Comparison of ENCODE assay signal across 21 cellular contexts in genomic region chr2:216991563-216991962, GRCh38.
DNase-seq lines count a peak whose midpoint lies in the region; ATAC-seq and TF ChIP-seq lines count a peak whose summit lies in the region.
"Had no signal": no experiment of that assay in that cellular context is flagged by ENCODE, and none has a peak within 500 bp of the region (broad histone marks: within the 10 kb centered on the region; RNA-seq: fewer than 3 reads in every experiment).

No MANE protein-coding gene starts in this region.

- intact Hi-C loops in IMR-90 (cut with micrococcal nuclease) (loop anchor here (5.0 kb wide), 1 partner anchor 294 kb away; the partner anchor contains the start of gene IGFBP5), psoas muscle (cut with DNase I) (no loop called here)

- H3K56ac ChIP-seq in IMR-90 (ENCODE audit: extremely low read depth, insufficient read depth, low read length): no peak overlapping the region

- DNase-seq in IMR-90 (peak; percentile 25), adipocyte (ENCODE audit: low read depth) (peak; percentile 72), fibroblast of the aortic adventitia (ENCODE audit: low read depth) (peak; percentile 35), psoas muscle (peak; percentile 47 to 80), activated gamma-delta T cell (lab: John Stamatoyannopoulos, UW) (no peak), NCI-H2029 (lab: John Stamatoyannopoulos, UW) (no peak)
- DNase-seq in effector memory CD8-positive, alpha-beta T cell: no peak
- DNase-seq: activated CD8-positive, alpha-beta T cell treated with anti-CD3 and anti-CD28 coated beads for 36 hours; activated naive CD8-positive, alpha-beta T cell treated with anti-CD3 and anti-CD28 coated beads for 36 hours; activated T-cell treated with anti-CD3 and anti-CD28 coated beads, Interleukin-2, amount 50 U/mL, for 72 hours; C1 segment of cervical spinal cord; DMS153; lower lobe of right lung; naive B cell; NCI-H1436; NCI-H345; stimulated activated CD4-positive, alpha-beta T cell treated with anti-CD3 and anti-CD28 coated beads, Interleukin-12 subunit alpha, Interleukin-12 subunit beta, amount 100 ng/mL, for 4 hours; T-helper 1 cell had no signal

- H3K4me3 Mint-ChIP-seq in effector memory CD8-positive, alpha-beta T cell: no peak overlapping the region
- H3K4me3 Mint-ChIP-seq: activated CD8-positive, alpha-beta T cell treated with anti-CD3 and anti-CD28 coated beads for 36 hours; activated naive CD8-positive, alpha-beta T cell treated with anti-CD3 and anti-CD28 coated beads for 36 hours; activated T-cell treated with anti-CD3 and anti-CD28 coated beads, Interleukin-2, amount 50 U/mL, for 72 hours; central memory CD8-positive, alpha-beta T cell had no signal

- ATAC-seq in IMR-90 (ENCODE audit: low read depth) (no peak; the same call in 1 of the 2 replicates), psoas muscle (peak in 1 of 4 donors; percentile 35)
- ATAC-seq in effector memory CD8-positive, alpha-beta T cell (replicated peaks): no peak
- ATAC-seq: activated CD8-positive, alpha-beta T cell treated with anti-CD3 and anti-CD28 coated beads for 36 hours; activated T-cell treated with anti-CD3 and anti-CD28 coated beads, Interleukin-2, amount 50 U/mL, for 72 hours; lower lobe of right lung had no signal

- TF ChIP-seq POLR2A in IMR-90 (IDR thresholded peaks at IDR 0.05; ENCODE audit: low read depth, low read length): no peak

- peak overlapping the region; percentile 18; the same call in 1 of the 2 replicates for H3K27ac ChIP-seq in IMR-90 (ENCODE audit: insufficient read depth, low read length)
- H3K27ac ChIP-seq in psoas muscle: no peak overlapping the region
- H3K27ac ChIP-seq: KMS-11, lower lobe of right lung, thoracic aorta had no signal

- H3K9me3 ChIP-seq in IMR-90 (ENCODE audit: control insufficient read depth, insufficient read depth, low read length) (no peaks in the 10 kb centered on the region; the same call in 1 of the 2 replicates), adipocyte (ENCODE audit: control insufficient read depth, low read length) (no peaks in the 10 kb centered on the region), psoas muscle (no peaks in the 10 kb centered on the region)
- H3K9me3 ChIP-seq: lower lobe of right lung, thoracic aorta had no signal

- no peaks in the 10 kb centered on the region for H3K36me3 Mint-ChIP-seq in effector memory CD8-positive, alpha-beta T cell (ENCODE audit: insufficient read depth)
- H3K36me3 Mint-ChIP-seq: activated naive CD8-positive, alpha-beta T cell treated with anti-CD3 and anti-CD28 coated beads for 36 hours; naive B cell had no signal

- H3K4me1 ChIP-seq in IMR-90 (ENCODE audit: control insufficient read depth, insufficient read depth, low read length) (peaks cover 9% of the 10 kb centered on the region), adipocyte (ENCODE audit: control insufficient read depth, insufficient read depth, low read length) (peaks cover 36% of the 10 kb centered on the region), psoas muscle (no peaks in the 10 kb centered on the region)

- no peak overlapping the region for H2AK5ac ChIP-seq in IMR-90 (ENCODE audit: low read depth, low read length)

- no TSS peak for BruUV-seq in IMR-90 (replicated peaks; lab: Mats Ljungman, UMichigan)

- no peak overlapping the region for H2AFZ ChIP-seq in IMR-90 (replicated peaks; ENCODE audit: low read length, poor library complexity)

- H3K9ac ChIP-seq in IMR-90 (ENCODE audit: low read depth, low read length) (no peak overlapping the region), adipocyte (ENCODE audit: low read length) (no peak overlapping the region)
- H3K9ac ChIP-seq: KMS-11 had no signal

- peak overlapping the region; percentile 54; the same call in 1 of the 2 replicates for H2BK120ac ChIP-seq in IMR-90 (ENCODE audit: low read depth, low read length)

- no peak overlapping the region for H4K91ac ChIP-seq in IMR-90 (ENCODE audit: insufficient read depth, low read depth, low read length)

- in situ Hi-C loops in IMR-90 (cut with MboI; ENCODE audit: low sequenced_read_pairs): no loop called here

- dilution Hi-C loops in IMR-90 (cut with HindIII; ENCODE audit: low sequenced_read_pairs, unreplicated experiment): no loop called here

- 0 out of 2 replicates have a peak overlapping the region, but pooled peaks have one; percentile 13 for H3K14ac ChIP-seq in IMR-90 (replicated peaks; ENCODE audit: low read depth, low read length)

- H3K79me1 ChIP-seq in IMR-90 (ENCODE audit: low read depth in 1 of 2, low read length in 2 of 2): no peaks in the 10 kb centered on the region

- H3K27ac Mint-ChIP-seq in effector memory CD8-positive, alpha-beta T cell: no peak overlapping the region
- H3K27ac Mint-ChIP-seq: activated CD8-positive, alpha-beta T cell treated with anti-CD3 and anti-CD28 coated beads for 36 hours; activated naive CD8-positive, alpha-beta T cell treated with anti-CD3 and anti-CD28 coated beads for 36 hours; activated T-cell treated with anti-CD3 and anti-CD28 coated beads, Interleukin-2, amount 50 U/mL, for 72 hours; naive B cell had no signal

- peaks cover 6 to 20% of the 10 kb centered on the region in 2 donors for H3K27me3 Mint-ChIP-seq in effector memory CD8-positive, alpha-beta T cell

- H3K36me3 ChIP-seq in IMR-90 (ENCODE audit: control insufficient read depth, insufficient read depth, low read length) (no peaks in the 10 kb centered on the region), adipocyte (ENCODE audit: control insufficient read depth, insufficient read depth, low read length, severe bottlenecking) (no peaks in the 10 kb centered on the region), psoas muscle (ENCODE audit: insufficient read depth in 1 of 2, low read depth in 1 of 2) (no peaks in the 10 kb centered on the region)
- H3K36me3 ChIP-seq: lower lobe of right lung, thoracic aorta had no signal

- no peaks in the 10 kb centered on the region for H3K9me3 Mint-ChIP-seq in effector memory CD8-positive, alpha-beta T cell
- H3K9me3 Mint-ChIP-seq: activated CD8-positive, alpha-beta T cell treated with anti-CD3 and anti-CD28 coated beads for 36 hours; activated naive CD8-positive, alpha-beta T cell treated with anti-CD3 and anti-CD28 coated beads for 36 hours; activated T-cell treated with anti-CD3 and anti-CD28 coated beads, Interleukin-2, amount 50 U/mL, for 72 hours had no signal

- H3K4me2 ChIP-seq in IMR-90 (ENCODE audit: low read depth, low read length): no peak overlapping the region
- H3K4me2 ChIP-seq: KMS-11 had no signal

- no peak overlapping the region for H3K4me3 ChIP-seq in IMR-90 (ENCODE audit: insufficient read depth, low read depth, low read length)
- H3K4me3 ChIP-seq in adipocyte (ENCODE audit: low read length): no peak overlapping the region
- no peak overlapping the region for H3K4me3 ChIP-seq in fibroblast of the aortic adventitia (ENCODE audit: low read depth, low read length)
- H3K4me3 ChIP-seq in psoas muscle: no peak overlapping the region
- H3K4me3 ChIP-seq: lower lobe of right lung, thoracic aorta had no signal

- H2AK9ac ChIP-seq in IMR-90 (replicated peaks; ENCODE audit: low read depth, low read length, poor library complexity): no peak overlapping the region

- no peak for TF ChIP-seq RAD21 in IMR-90 (IDR thresholded peaks at IDR 0.05; ENCODE audit: low read length)

- peak overlapping the region in 1 of 2 experiments; percentile 21; a peak in 1 of 4 replicates for H4K8ac ChIP-seq in IMR-90 (ENCODE audit: low read depth in 2 of 2, low read length in 2 of 2)

- H4K20me1 ChIP-seq in IMR-90 (ENCODE audit: insufficient read depth, low read length): no peaks in the 10 kb centered on the region

- TF ChIP-seq CTCF in IMR-90 (conservative IDR thresholded peaks at IDR 0.05; ENCODE audit: low read depth, low read length): no peak
- TF ChIP-seq CTCF in fibroblast of the aortic adventitia (IDR thresholded peaks at IDR 0.05; ENCODE audit: insufficient read depth, low read length): no peak
- no peak for TF ChIP-seq CTCF in psoas muscle (IDR thresholded peaks at IDR 0.05)

- H3K4ac ChIP-seq in IMR-90 (ENCODE audit: low read depth, low read length): peak overlapping the region; percentile 33; the same call in 1 of the 2 replicates

- POLR2A ChIA-PET in IMR-90 (lab: Charles Lee; ENCODE audit: unreplicated experiment): no interaction called here

- no peak overlapping the region for H2BK5ac ChIP-seq in IMR-90 (ENCODE audit: low read depth, low read length, poor library complexity, severe bottlenecking)

- no CpG with 5 or more reads among the region's 1 CpG for WGBS in IMR-90 (ENCODE audit: extremely low coverage in 2 of 2, insufficient read length in 1 of 2), 2 experiments
- 43 to 47% (median 45%) methylated on average over 1 of the region's 1 CpG for WGBS in psoas muscle, 3 donors

- H3K4me1 Mint-ChIP-seq in effector memory CD8-positive, alpha-beta T cell (ENCODE audit: low read depth in 2 of 2): no peaks in the 10 kb centered on the region
- H3K4me1 Mint-ChIP-seq: activated naive CD8-positive, alpha-beta T cell treated with anti-CD3 and anti-CD28 coated beads for 36 hours; central memory CD8-positive, alpha-beta T cell; naive B cell had no signal

- H3K18ac ChIP-seq in IMR-90 (ENCODE audit: low read depth, low read length): peak overlapping the region; percentile 20; the same call in 1 of the 2 replicates

- CTCF ChIA-PET in IMR-90 (lab: Yijun Ruan, JAX): interaction anchor here (0.9 kb wide), 1 partner anchor 293 kb away, joined by 3 read pairs; no protein-coding TSS in a partner anchor

- H2BK15ac ChIP-seq in IMR-90 (ENCODE audit: low read depth, low read length): 0 out of 3 replicates have a peak overlapping the region, but pooled peaks have one; percentile 29

- H3K23ac ChIP-seq in IMR-90 (ENCODE audit: low read depth, low read length): no peak overlapping the region

- no peak overlapping the region for H2BK20ac ChIP-seq in IMR-90 (ENCODE audit: low read depth, low read length)

- H3K27me3 ChIP-seq in IMR-90 (ENCODE audit: control insufficient read depth, insufficient read depth, low read length) (peaks cover 3% of the 10 kb centered on the region; the same call in 1 of the 2 replicates), adipocyte (replicated peaks; ENCODE audit: control insufficient read depth, insufficient read depth, low read length) (peaks cover 9% of the 10 kb centered on the region), psoas muscle (ENCODE audit: insufficient read depth in 3 of 3, low read length in 2 of 3) (no peaks in the 10 kb centered on the region)

- peak overlapping the region; percentile 57; the same call in 1 of the 2 replicates for H4K5ac ChIP-seq in IMR-90 (ENCODE audit: low read depth, low read length)

- H3K9me1 ChIP-seq in IMR-90 (ENCODE audit: insufficient read depth, low read length): no peaks in the 10 kb centered on the region; the same call in 1 of the 2 replicates

TF ChIP-seq in IMR-90, 13 proteins besides CTCF, POLR2A, EP300 and RAD21 (continues in another document):
- TF ChIP-seq BHLHE40 (IDR thresholded peaks at IDR 0.05; ENCODE audit: low read depth, low read length) (no peak), FOS (IDR thresholded peaks at IDR 0.05; ENCODE audit: low read depth, low read length) (no peak), SMC3 (IDR thresholded peaks at IDR 0.05; ENCODE audit: low read depth, low read length) (no peak), RCOR1 (IDR thresholded peaks at IDR 0.05; ENCODE audit: insufficient replicate concordance, low read length) (no peak)

Comparison
In these comparisons a context has a peak if more than half of its experiments do, and no peak if none do; other contexts are left out.
1. DNase-seq: peak in IMR-90 (single experiment), adipocyte (single experiment), fibroblast of the aortic adventitia (single experiment) and psoas muscle (2 of 2); none in activated gamma-delta T cell (single experiment), effector memory CD8-positive, alpha-beta T cell (0 of 3) and NCI-H2029 (single experiment).